21 cellular contexts compared by ENCODE assay signal in genomic region chr4:147944670-147945260, GRCh38.
DNase-seq lines count a peak whose midpoint lies in the region; ATAC-seq and TF ChIP-seq lines count a peak whose summit lies in the region.
"Had no signal": no experiment of that assay in that cellular context is flagged by ENCODE, and none has a peak within 500 bp of the region (broad histone marks: within the 10 kb centered on the region; RNA-seq: fewer than 3 reads in every experiment).

No MANE protein-coding gene starts in this region.

- H3K36me3 Mint-ChIP-seq in CD4-positive, alpha-beta memory T cell, result peaks cover 11 to 39% of the 10 kb centered on the region in 2 donors
- H3K36me3 Mint-ChIP-seq in Caco-2 (ENCODE audit: insufficient read depth, unreplicated experiment) (peaks cover 27% of the 10 kb centered on the region), T-helper 17 cell (ENCODE audit: low read depth) (peaks cover 6% of the 10 kb centered on the region)
- H3K36me3 Mint-ChIP-seq in effector memory CD8-positive, alpha-beta T cell (ENCODE audit: insufficient read depth), result peaks cover 15% of the 10 kb centered on the region

- peaks cover 23 to 32% (median 30%) of the 10 kb centered on the region in 4 donors for H3K4me1 Mint-ChIP-seq in CD4-positive, alpha-beta memory T cell
- no peaks in the 10 kb centered on the region for H3K4me1 Mint-ChIP-seq in Caco-2 (ENCODE audit: low read depth, unreplicated experiment)
- H3K4me1 Mint-ChIP-seq in T-helper 17 cell, result peaks cover 15% of the 10 kb centered on the region
- H3K4me1 Mint-ChIP-seq in effector memory CD8-positive, alpha-beta T cell (ENCODE audit: low read depth in 2 of 2), result peaks cover 21 to 39% of the 10 kb centered on the region in 2 donors

- peak overlapping the region; percentile 5 to 90 (median 53) for H3K27ac Mint-ChIP-seq in CD4-positive, alpha-beta memory T cell
- H3K27ac Mint-ChIP-seq in Caco-2 (ENCODE audit: unreplicated experiment) (peak overlapping the region; percentile 11), T-helper 17 cell (peak overlapping the region; percentile 6)
- H3K27ac Mint-ChIP-seq in effector memory CD8-positive, alpha-beta T cell, result peak overlapping the region; percentile 80 to 91

- H3K9me3 ChIP-seq in CD4-positive, alpha-beta memory T cell (ENCODE audit: control insufficient read depth in 1 of 2, low read length in 2 of 2), result no peaks in the 10 kb centered on the region
- no peaks in the 10 kb centered on the region for H3K9me3 ChIP-seq in Caco-2
- no peaks in the 10 kb centered on the region for H3K9me3 ChIP-seq in T-helper 17 cell (ENCODE audit: control insufficient read depth, low read length, poor library complexity, severe bottlenecking)
- H3K9me3 ChIP-seq: A549, BE2C, MG63 had no signal

- H3K27ac ChIP-seq in CD4-positive, alpha-beta memory T cell (ENCODE audit: low read depth, low read length), result no peak overlapping the region
- H3K27ac ChIP-seq: A549, RWPE1, SK-N-MC had no signal

- no peak for TF ChIP-seq CTCF in Caco-2 (IDR thresholded peaks at IDR 0.05; ENCODE audit: insufficient read depth in 1 of 2, low read depth in 1 of 2, low read length in 1 of 2, severe bottlenecking in 1 of 2, unreplicated experiment in 1 of 2)

- no TSS peak for BruUV-seq in Caco-2 (replicated peaks; lab: Mats Ljungman, UMichigan)

- POLR2A ChIA-PET in CD4-positive, alpha-beta memory T cell (lab: Charles Lee; ENCODE audit: partially characterized antibody), result interaction anchor here (3.4 kb wide), 1 partner anchor 497 kb away, joined by 15 read pairs; the partner anchor contains the start of gene NR3C2
- POLR2A ChIA-PET in Caco-2 (lab: Charles Lee), result no interaction called here

- peak overlapping the region in 3 of 8 donors; percentile 10 to 46 (median 31) for H3K4me3 Mint-ChIP-seq in CD4-positive, alpha-beta memory T cell
- H3K4me3 Mint-ChIP-seq in Caco-2 (ENCODE audit: unreplicated experiment) (no peak overlapping the region), T-helper 17 cell (peak overlapping the region; percentile 56)
- peak overlapping the region; percentile 46 to 54 for H3K4me3 Mint-ChIP-seq in effector memory CD8-positive, alpha-beta T cell

- H3K36me3 ChIP-seq in CD4-positive, alpha-beta memory T cell (ENCODE audit: insufficient read depth, low read length), result no peaks in the 10 kb centered on the region
- no peaks in the 10 kb centered on the region for H3K36me3 ChIP-seq in Caco-2 (ENCODE audit: control insufficient read depth, insufficient read depth, low read length)
- H3K36me3 ChIP-seq: MG63 had no signal

- H3K4me1 ChIP-seq in CD4-positive, alpha-beta memory T cell (ENCODE audit: insufficient read depth, low read length), result peaks cover 30% of the 10 kb centered on the region
- no peaks in the 10 kb centered on the region for H3K4me1 ChIP-seq in Caco-2
- H3K4me1 ChIP-seq: A549 had no signal

- CTCF ChIA-PET in CD4-positive, alpha-beta memory T cell (lab: Charles Lee; ENCODE audit: partially characterized antibody), result no interaction called here
- CTCF ChIA-PET in Caco-2 (lab: Charles Lee), result no interaction called here

- DNase-seq in CD4-positive, alpha-beta memory T cell, result no peak
- DNase-seq in Caco-2 (no peak), T-helper 17 cell (no peak)
- DNase-seq in effector memory CD8-positive, alpha-beta T cell, result no peak
- DNase-seq: BE2C, DND-41, H7, MG63, NCI-H1417, NCI-H1930, NCI-H2227 treated with DMSO at 0.1 percent for 48 hours, NCI-H510A treated with DMSO at 0.1 percent for 48 hours, NCI-H748 treated with DMSO at 0.1 percent for 48 hours, SHP77 treated with DMSO at 0.1 percent for 48 hours had no signal

- H3K9me3 Mint-ChIP-seq in CD4-positive, alpha-beta memory T cell, result no peaks in the 10 kb centered on the region
- H3K9me3 Mint-ChIP-seq in Caco-2 (ENCODE audit: unreplicated experiment), result no peaks in the 10 kb centered on the region
- no peaks in the 10 kb centered on the region for H3K9me3 Mint-ChIP-seq in effector memory CD8-positive, alpha-beta T cell

- ATAC-seq in T-helper 17 cell (no peak), GM19324 (IDR thresholded peaks at IDR 0.05; ENCODE audit: low FRiP score, unreplicated experiment) (no peak), GM18517 (IDR thresholded peaks at IDR 0.05; ENCODE audit: unreplicated experiment) (no peak), HG03097 (IDR thresholded peaks at IDR 0.05; ENCODE audit: low FRiP score, unreplicated experiment) (no peak), HG03378 (IDR thresholded peaks at IDR 0.05; ENCODE audit: unreplicated experiment) (no peak)
- ATAC-seq in effector memory CD8-positive, alpha-beta T cell (replicated peaks), result no peak
- ATAC-seq: A549 had no signal

- no peaks in the 10 kb centered on the region for H3K27me3 Mint-ChIP-seq in CD4-positive, alpha-beta memory T cell
- H3K27me3 Mint-ChIP-seq in Caco-2 (ENCODE audit: insufficient read depth, unreplicated experiment), result no peaks in the 10 kb centered on the region
- no peaks in the 10 kb centered on the region for H3K27me3 Mint-ChIP-seq in T-helper 17 cell
- no peaks in the 10 kb centered on the region for H3K27me3 Mint-ChIP-seq in effector memory CD8-positive, alpha-beta T cell

- intact Hi-C loops in CD4-positive, alpha-beta memory T cell (cut with micrococcal nuclease), result loop anchor here (5.0 kb wide), 1 partner anchor 108 kb away; no protein-coding TSS in a partner anchor
- intact Hi-C loops in Caco-2 (cut with micrococcal nuclease; ENCODE audit: unreplicated experiment), result no loop called here

- no peaks in the 10 kb centered on the region for H3K27me3 ChIP-seq in CD4-positive, alpha-beta memory T cell (ENCODE audit: insufficient read depth, low read length)
- H3K27me3 ChIP-seq in Caco-2 (replicated peaks; ENCODE audit: control insufficient read depth, insufficient read depth, low read length), result no peaks in the 10 kb centered on the region
- H3K27me3 ChIP-seq: BE2C, MG63 had no signal

- no peak overlapping the region for H3K4me3 ChIP-seq in CD4-positive, alpha-beta memory T cell (ENCODE audit: low read length in 2 of 2)
- H3K4me3 ChIP-seq in Caco-2 (ENCODE audit: low read depth, low read length), result no peak overlapping the region
- H3K4me3 ChIP-seq: A549, MG63, SK-N-MC had no signal

Comparison
In these comparisons a context has a peak if more than half of its experiments do, and no peak if none do; other contexts are left out.
1. H3K27ac Mint-ChIP-seq: peak in every context shown above with its lines; median percentile 86 in effector memory CD8-positive, alpha-beta T cell; 53 in CD4-positive, alpha-beta memory T cell; 11 in Caco-2; 6 in T-helper 17 cell.